8 cellular contexts compared by ENCODE assay signal in genomic region chr10:103692421-103693069, GRCh38.
DNase-seq lines count a peak whose midpoint lies in the region; ATAC-seq and TF ChIP-seq lines count a peak whose summit lies in the region.

No MANE protein-coding gene starts in this region.

- ATAC-seq in Right ventricle myocardium inferior, result no peak
- ATAC-seq in HG02759 (IDR thresholded peaks at IDR 0.05; ENCODE audit: unreplicated experiment), result peak; percentile 57
- ATAC-seq in gastroesophageal sphincter, result no peak
- no peak for ATAC-seq in thoracic aorta (ENCODE audit: insufficient number of reproducible peaks, low FRiP score, low read depth)
- no peak for ATAC-seq in omental fat pad (ENCODE audit: low FRiP score)

- peaks cover 11% of the 10 kb centered on the region for H3K4me1 ChIP-seq in cardiac muscle cell (ENCODE audit: low read depth)
- H3K4me1 ChIP-seq in gastroesophageal sphincter, result peaks cover 0 to 73% (median 26%) of the 10 kb centered on the region in 3 donors
- peaks cover 24 to 43% of the 10 kb centered on the region in 2 donors for H3K4me1 ChIP-seq in thoracic aorta (ENCODE audit: control insufficient read depth in 1 of 2, low read depth in 2 of 2)

- H3K9me3 ChIP-seq in cardiac muscle cell (ENCODE audit: low read depth), result no peaks in the 10 kb centered on the region
- H3K9me3 ChIP-seq in gastroesophageal sphincter, result no peaks in the 10 kb centered on the region
- no peaks in the 10 kb centered on the region for H3K9me3 ChIP-seq in thoracic aorta

- H3K27me3 ChIP-seq in cardiac muscle cell, result peaks cover 17% of the 10 kb centered on the region
- H3K27me3 ChIP-seq in gastroesophageal sphincter, result peaks cover 21% of the 10 kb centered on the region
- no peaks in the 10 kb centered on the region for H3K27me3 ChIP-seq in thoracic aorta (replicated peaks; ENCODE audit: insufficient read depth)

- TF ChIP-seq CTCF in cardiac muscle cell (IDR thresholded peaks at IDR 0.05; ENCODE audit: low read depth, low read length) (no peak), gastroesophageal sphincter (IDR thresholded peaks at IDR 0.05) (no peak), thoracic aorta (IDR thresholded peaks at IDR 0.05) (no peak), omental fat pad (IDR thresholded peaks at IDR 0.05) (no peak)

- WGBS in gastroesophageal sphincter (ENCODE audit: low coverage in 1 of 2), 2 donors, result no CpG with 5 or more reads among the region's 43 CpGs

- TF ChIP-seq POLR2A in Raji (IDR thresholded peaks at IDR 0.05; ENCODE audit: insufficient read depth, low read depth, low read length), result peak; percentile 24
- no peak for TF ChIP-seq POLR2A in gastroesophageal sphincter (IDR thresholded peaks at IDR 0.05)

- H3K27ac ChIP-seq in cardiac muscle cell, result no peak overlapping the region
- H3K27ac ChIP-seq in gastroesophageal sphincter, result peak overlapping the region in 3 of 4 donors; percentile 27 to 72 (median 46)
- H3K27ac ChIP-seq in thoracic aorta, result no peak overlapping the region

- DNase-seq in cardiac muscle cell (ENCODE audit: low read depth in 1 of 2, low spot score in 1 of 2) (no peak), Right ventricle myocardium inferior (ENCODE audit: missing footprints) (no peak), thoracic aorta (ENCODE audit: low spot score) (no peak), NCI-H1048 (lab: John Stamatoyannopoulos, UW) (no peak), omental fat pad (ENCODE audit: low spot score) (no peak)

- no peak for TF ChIP-seq EP300 in gastroesophageal sphincter (IDR thresholded peaks at IDR 0.05)

- H3K4me3 ChIP-seq in cardiac muscle cell, result peak overlapping the region; percentile 7
- H3K4me3 ChIP-seq in gastroesophageal sphincter, result peak overlapping the region; percentile 8 to 53
- H3K4me3 ChIP-seq in thoracic aorta, result peak overlapping the region; percentile 56

- H3K36me3 ChIP-seq in cardiac muscle cell (no peaks in the 10 kb centered on the region), gastroesophageal sphincter (no peaks in the 10 kb centered on the region), thoracic aorta (no peaks in the 10 kb centered on the region)

- intact Hi-C loops in Right ventricle myocardium inferior (cut with DNase I), result no loop called here

Comparison
In these comparisons a context has a peak if more than half of its experiments do, and no peak if none do; other contexts are left out.
1. H3K27ac ChIP-seq: peak in gastroesophageal sphincter (3 of 4); none in cardiac muscle cell (single experiment) and thoracic aorta (0 of 2).
2. Peak in every context shown above with its lines, with median percentiles within 50 percentile points of each other: H3K4me3 ChIP-seq.